ENCODE assay signal across 1 cellular context in genomic region chr1:33346921-33347649, GRCh38.
TF ChIP-seq lines count a peak whose summit lies in the region.

No MANE protein-coding gene starts in this region.

TF ChIP-seq in HepG2, 621 proteins besides CTCF, POLR2A, EP300 and RAD21 (continued from another document and continues in another):
- no peak for TF ChIP-seq CEBPZ (IDR thresholded peaks at IDR 0.05; ENCODE audit: low read length)
- no peak for TF ChIP-seq ZNF484 (CRISPR knock-in tag; IDR thresholded peaks at IDR 0.05; ENCODE audit: borderline replicate concordance, low read depth)
- TF ChIP-seq ZNF558 (CRISPR knock-in tag; IDR thresholded peaks at IDR 0.05; ENCODE audit: borderline replicate concordance), result no peak
- TF ChIP-seq, protein P1, sequence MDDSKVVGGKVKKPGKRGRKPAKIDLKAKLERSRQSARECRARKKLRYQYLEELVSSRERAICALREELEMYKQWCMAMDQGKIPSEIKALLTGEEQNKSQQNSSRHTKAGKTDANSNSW (CRISPR knock-in tag; IDR thresholded peaks at IDR 0.05; ENCODE audit: borderline replicate concordance), result no peak
- TF ChIP-seq AFF4 (CRISPR knock-in tag; IDR thresholded peaks at IDR 0.05), result no peak; the same call in 1 of the 2 replicates
- TF ChIP-seq ZNF136 (CRISPR knock-in tag; IDR thresholded peaks at IDR 0.05; ENCODE audit: low read depth), result no peak
- TF ChIP-seq, protein P2, sequence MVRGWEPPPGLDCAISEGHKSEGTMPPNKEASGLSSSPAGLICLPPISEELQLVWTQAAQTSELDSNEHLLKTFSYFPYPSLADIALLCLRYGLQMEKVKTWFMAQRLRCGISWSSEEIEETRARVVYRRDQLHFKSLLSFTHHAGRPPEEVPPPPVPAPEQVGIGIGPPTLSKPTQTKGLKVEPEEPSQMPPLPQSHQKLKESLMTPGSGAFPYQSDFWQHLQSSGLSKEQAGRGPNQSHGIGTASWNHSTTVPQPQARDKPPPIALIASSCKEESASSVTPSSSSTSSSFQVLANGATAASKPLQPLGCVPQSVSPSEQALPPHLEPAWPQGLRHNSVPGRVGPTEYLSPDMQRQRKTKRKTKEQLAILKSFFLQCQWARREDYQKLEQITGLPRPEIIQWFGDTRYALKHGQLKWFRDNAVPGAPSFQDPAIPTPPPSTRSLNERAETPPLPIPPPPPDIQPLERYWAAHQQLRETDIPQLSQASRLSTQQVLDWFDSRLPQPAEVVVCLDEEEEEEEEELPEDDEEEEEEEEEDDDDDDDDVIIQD (CRISPR knock-in tag; IDR thresholded peaks at IDR 0.05; ENCODE audit: low read depth), result peak; percentile 37; the same call in 1 of the 2 replicates
- TF ChIP-seq NFE2 (CRISPR knock-in tag; IDR thresholded peaks at IDR 0.05), result no peak
- no peak for TF ChIP-seq SSRP1 (CRISPR knock-in tag; IDR thresholded peaks at IDR 0.05)
- TF ChIP-seq GZF1 (CRISPR knock-in tag; IDR thresholded peaks at IDR 0.05), result no peak
- no peak for TF ChIP-seq DMTF1 (CRISPR knock-in tag; IDR thresholded peaks at IDR 0.05)
- no peak for TF ChIP-seq ZNF331 (CRISPR knock-in tag; IDR thresholded peaks at IDR 0.05)
- TF ChIP-seq PPARG (CRISPR knock-in tag; conservative IDR thresholded peaks at IDR 0.05), result peak; percentile 69
- TF ChIP-seq ZFP37 (CRISPR knock-in tag; IDR thresholded peaks at IDR 0.05; ENCODE audit: borderline replicate concordance), result no peak
- no peak for TF ChIP-seq ZBTB7A (CRISPR knock-in tag; IDR thresholded peaks at IDR 0.05)
- no peak for TF ChIP-seq SIX4 (CRISPR knock-in tag; IDR thresholded peaks at IDR 0.05)
- no peak for TF ChIP-seq ZNF282 (IDR thresholded peaks at IDR 0.05; ENCODE audit: partially characterized antibody)
- no peak for TF ChIP-seq ELK4 (CRISPR knock-in tag; IDR thresholded peaks at IDR 0.05; ENCODE audit: borderline replicate concordance)
- TF ChIP-seq ZNF761 (CRISPR knock-in tag; conservative IDR thresholded peaks at IDR 0.05), result no peak
- no peak for TF ChIP-seq GTF2F1 (IDR thresholded peaks at IDR 0.05; ENCODE audit: low read length)
- no peak for TF ChIP-seq ZBED4 (CRISPR knock-in tag; IDR thresholded peaks at IDR 0.05; ENCODE audit: borderline replicate concordance)
- TF ChIP-seq, protein P3, sequence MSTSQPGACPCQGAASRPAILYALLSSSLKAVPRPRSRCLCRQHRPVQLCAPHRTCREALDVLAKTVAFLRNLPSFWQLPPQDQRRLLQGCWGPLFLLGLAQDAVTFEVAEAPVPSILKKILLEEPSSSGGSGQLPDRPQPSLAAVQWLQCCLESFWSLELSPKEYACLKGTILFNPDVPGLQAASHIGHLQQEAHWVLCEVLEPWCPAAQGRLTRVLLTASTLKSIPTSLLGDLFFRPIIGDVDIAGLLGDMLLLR (CRISPR knock-in tag; IDR thresholded peaks at IDR 0.05), result no peak
- TF ChIP-seq ZFP36 (IDR thresholded peaks at IDR 0.05; ENCODE audit: borderline replicate concordance, low read depth, low read length, partially characterized antibody), result no peak
- peak; percentile 42; the same call in 1 of the 2 replicates for TF ChIP-seq ZNF430 (CRISPR knock-in tag; IDR thresholded peaks at IDR 0.05)
- TF ChIP-seq TEAD3 (CRISPR knock-in tag; optimal IDR thresholded peaks at IDR 0.05; ENCODE audit: borderline replicate concordance), result peak; percentile 36
- TF ChIP-seq NCOA2 (CRISPR knock-in tag; IDR thresholded peaks at IDR 0.05), result no peak
- TF ChIP-seq ZNF792 (CRISPR knock-in tag; IDR thresholded peaks at IDR 0.05), result peak; percentile 91
- peak; percentile 60; the same call in 1 of the 2 replicates for TF ChIP-seq HDAC1 (CRISPR knock-in tag; IDR thresholded peaks at IDR 0.05)
- TF ChIP-seq MIXL1 (CRISPR knock-in tag; IDR thresholded peaks at IDR 0.05), result peak; percentile 32; the same call in 1 of the 2 replicates
- TF ChIP-seq ZBTB34 (CRISPR knock-in tag; IDR thresholded peaks at IDR 0.05), result no peak
- TF ChIP-seq DRAP1 (CRISPR knock-in tag; IDR thresholded peaks at IDR 0.05), result peak; percentile 30
- no peak for TF ChIP-seq ZBTB39 (CRISPR knock-in tag; IDR thresholded peaks at IDR 0.05)
- TF ChIP-seq ZNF777 (CRISPR knock-in tag; IDR thresholded peaks at IDR 0.05), result no peak
